In genomic region chr11:63620928-63621539, GRCh38 we compare ENCODE assay signal across 19 cellular contexts. TPM values are rescaled to one million over a fixed set of nuclear protein-coding genes. Genes with fewer than 3 reads are reported as not detected.
DNase-seq lines count a peak whose midpoint lies in the region; ATAC-seq and TF ChIP-seq lines count a peak whose summit lies in the region.
"Had no signal": no experiment of that assay in that cellular context is flagged by ENCODE, and none has a peak within 500 bp of the region (broad histone marks: within the 10 kb centered on the region; RNA-seq: fewer than 3 reads in every experiment).

No MANE protein-coding gene starts in this region.

- H3K36me3 Mint-ChIP-seq in activated naive CD8-positive, alpha-beta T cell treated with anti-CD3 and anti-CD28 coated beads for 36 hours = no peaks in the 10 kb centered on the region
- H3K36me3 Mint-ChIP-seq in activated naive CD8-positive, alpha-beta T cell treated with anti-CD3 and anti-CD28 coated beads, Interleukin-2, amount 50 U/mL, for 24 hours (ENCODE audit: low read depth) = no peaks in the 10 kb centered on the region
- peaks cover 3% of the 10 kb centered on the region for H3K36me3 Mint-ChIP-seq in central memory CD8-positive, alpha-beta T cell (ENCODE audit: insufficient read depth)
- H3K36me3 Mint-ChIP-seq: activated CD8-positive, alpha-beta memory T cell treated with anti-CD3 and anti-CD28 coated beads, Interleukin-2, amount 10 ng/mL, durations not matched to agents 7 days and 5 days; mesothelial cell of epicardium had no signal

- no peak overlapping the region for H3K4me3 Mint-ChIP-seq in activated naive CD8-positive, alpha-beta T cell treated with anti-CD3 and anti-CD28 coated beads for 36 hours
- H3K4me3 Mint-ChIP-seq in activated naive CD8-positive, alpha-beta T cell treated with anti-CD3 and anti-CD28 coated beads, Interleukin-2, amount 50 U/mL, for 24 hours = no peak overlapping the region
- no peak overlapping the region for H3K4me3 Mint-ChIP-seq in central memory CD8-positive, alpha-beta T cell
- H3K4me3 Mint-ChIP-seq: activated B cell treated with CpG ODN at 0.5 μM for 24 hours; activated CD8-positive, alpha-beta memory T cell treated with anti-CD3 and anti-CD28 coated beads, Interleukin-2, amount 10 ng/mL, durations not matched to agents 7 days and 5 days; endodermal cell; mesothelial cell of epicardium had no signal

- no peak for TF ChIP-seq POLR2A in NB4 (IDR thresholded peaks at IDR 0.05; ENCODE audit: extremely low read depth, insufficient read length)

- H3K4me1 Mint-ChIP-seq in activated naive CD8-positive, alpha-beta T cell treated with anti-CD3 and anti-CD28 coated beads for 36 hours = peaks cover 7% of the 10 kb centered on the region
- peaks cover 4% of the 10 kb centered on the region for H3K4me1 Mint-ChIP-seq in activated naive CD8-positive, alpha-beta T cell treated with anti-CD3 and anti-CD28 coated beads, Interleukin-2, amount 50 U/mL, for 24 hours
- peaks cover 10% of the 10 kb centered on the region for H3K4me1 Mint-ChIP-seq in central memory CD8-positive, alpha-beta T cell

- peak overlapping the region; percentile 65 for H3K27ac Mint-ChIP-seq in activated naive CD8-positive, alpha-beta T cell treated with anti-CD3 and anti-CD28 coated beads for 36 hours
- H3K27ac Mint-ChIP-seq in activated naive CD8-positive, alpha-beta T cell treated with anti-CD3 and anti-CD28 coated beads, Interleukin-2, amount 50 U/mL, for 24 hours = no peak overlapping the region
- peak overlapping the region; percentile 68 for H3K27ac Mint-ChIP-seq in central memory CD8-positive, alpha-beta T cell (ENCODE audit: low read depth)
- H3K27ac Mint-ChIP-seq: activated B cell treated with CpG ODN at 0.5 μM for 24 hours; activated CD8-positive, alpha-beta memory T cell treated with anti-CD3 and anti-CD28 coated beads, Interleukin-2, amount 10 ng/mL, durations not matched to agents 7 days and 5 days; endodermal cell; mesothelial cell of epicardium had no signal

- H3K27me3 Mint-ChIP-seq in activated naive CD8-positive, alpha-beta T cell treated with anti-CD3 and anti-CD28 coated beads for 36 hours = no peaks in the 10 kb centered on the region
- H3K27me3 Mint-ChIP-seq in activated naive CD8-positive, alpha-beta T cell treated with anti-CD3 and anti-CD28 coated beads, Interleukin-2, amount 50 U/mL, for 24 hours = no peaks in the 10 kb centered on the region
- no peaks in the 10 kb centered on the region for H3K27me3 Mint-ChIP-seq in central memory CD8-positive, alpha-beta T cell

- TF ChIP-seq CTCF in NB4 (IDR thresholded peaks at IDR 0.05; ENCODE audit: low read depth, low read length) = no peak

- H3K27ac ChIP-seq in caudate nucleus (ENCODE audit: low read depth, low read length) = no peak overlapping the region

- no peaks in the 10 kb centered on the region for H3K9me3 Mint-ChIP-seq in activated naive CD8-positive, alpha-beta T cell treated with anti-CD3 and anti-CD28 coated beads for 36 hours
- no peaks in the 10 kb centered on the region for H3K9me3 Mint-ChIP-seq in activated naive CD8-positive, alpha-beta T cell treated with anti-CD3 and anti-CD28 coated beads, Interleukin-2, amount 50 U/mL, for 24 hours
- H3K9me3 Mint-ChIP-seq in central memory CD8-positive, alpha-beta T cell = no peaks in the 10 kb centered on the region
- H3K9me3 Mint-ChIP-seq: activated B cell treated with CpG ODN at 0.5 μM for 24 hours, endodermal cell, mesothelial cell of epicardium had no signal

- H3K4me3 ChIP-seq in NB4 (ENCODE audit: low read depth, low read length) = no peak overlapping the region
- H3K4me3 ChIP-seq: breast epithelium had no signal

- no peak for DNase-seq in activated naive CD8-positive, alpha-beta T cell treated with anti-CD3 and anti-CD28 coated beads for 36 hours
- DNase-seq in activated naive CD8-positive, alpha-beta T cell treated with anti-CD3 and anti-CD28 coated beads, Interleukin-2, amount 50 U/mL, for 24 hours = no peak
- DNase-seq in NB4 (ENCODE audit: low read depth) (peak; percentile 84), sciatic nerve (ENCODE audit: low spot score) (no peak), left colon (no peak), caudate nucleus (lab: John Stamatoyannopoulos, UW) (no peak)
- DNase-seq in central memory CD8-positive, alpha-beta T cell (ENCODE audit: low spot score in 2 of 2) = no peak
- DNase-seq: activated B cell treated with CpG ODN at 0.5 μM for 24 hours; activated CD8-positive, alpha-beta memory T cell treated with anti-CD3 and anti-CD28 coated beads, Interleukin-2, amount 10 ng/mL, durations not matched to agents 7 days and 5 days; activated naive CD4-positive, alpha-beta T cell treated with anti-CD3 and anti-CD28 coated beads, Interleukin-2, amount 50 U/mL, for 16 hours; endodermal cell; HCEC 1CT; NK-92 treated with Interleukin-12 subunit alpha and Interleukin-12 subunit beta, amount 100 ng/mL, for 24 hours; small intestine; stimulated activated naive CD4-positive, alpha-beta T cell had no signal

- intact Hi-C loops in sciatic nerve (cut with DNase I) = no loop called here
- intact Hi-C loops in left colon (cut with DNase I, micrococcal nuclease) = no loop called here

- no peak for ATAC-seq in activated naive CD8-positive, alpha-beta T cell treated with anti-CD3 and anti-CD28 coated beads, Interleukin-2, amount 50 U/mL, for 24 hours
- ATAC-seq in central memory CD8-positive, alpha-beta T cell (replicated peaks; ENCODE audit: extremely low read depth, poor library complexity, severe bottlenecking) = peak; percentile 46
- ATAC-seq in sciatic nerve (peak; percentile 59), HG03095 (IDR thresholded peaks at IDR 0.05; ENCODE audit: unreplicated experiment) (no peak), left colon (no peak)
- ATAC-seq: activated CD8-positive, alpha-beta memory T cell treated with anti-CD3 and anti-CD28 coated beads, Interleukin-2, amount 10 ng/mL, durations not matched to agents 7 days and 5 days had no signal

RNA-seq across cellular contexts. Expression of gene PLAAT3, which starts 6.8 kb away (rescaled TPM):
- 1 to 10 TPM; 6.0 to 6.5 TPM for total RNA-seq in activated naive CD8-positive, alpha-beta T cell treated with anti-CD3 and anti-CD28 coated beads for 36 hours
- 158 TPM for total RNA-seq in sciatic nerve
- 1 to 10 TPM; 5.9 to 6.6 TPM for total RNA-seq in left colon

RNA-seq across cellular contexts. Expression of gene ATL3, which starts 50.1 kb away (rescaled TPM):
- total RNA-seq in activated naive CD8-positive, alpha-beta T cell treated with anti-CD3 and anti-CD28 coated beads for 36 hours = 10 to 100 TPM; 20.9 to 23.2 TPM
- total RNA-seq in sciatic nerve (89.3 TPM), left colon (10 to 100 TPM; 54.5 to 56.6 TPM)

RNA-seq across cellular contexts. Expression of gene PLAAT2, which starts 57.9 kb away (rescaled TPM):
- total RNA-seq in activated naive CD8-positive, alpha-beta T cell treated with anti-CD3 and anti-CD28 coated beads for 36 hours = 1 to 10 TPM in 1 of 2 experiments, under 1 TPM in 1; 0.52 to 1.0 TPM
- total RNA-seq in sciatic nerve (not detected), left colon (10 to 100 TPM in 1 of 2 donors, 1 to 10 TPM in 1; 3.8 to 53.6 TPM)
- total RNA-seq: activated B cell treated with CpG ODN at 0.5 μM for 24 hours, endodermal cell, mesothelial cell of epicardium, osteoblast had no signal

Comparison
In these comparisons a context has a peak if more than half of its experiments do, and no peak if none do; other contexts are left out.
1. ATAC-seq: peak in central memory CD8-positive, alpha-beta T cell (single experiment) and sciatic nerve (single experiment); none in activated naive CD8-positive, alpha-beta T cell treated with anti-CD3 and anti-CD28 coated beads, Interleukin-2, amount 50 U/mL, for 24 hours (single experiment), HG03095 (single experiment) and left colon (single experiment).
2. RNA of gene PLAAT3, which starts 6.8 kb away (total RNA-seq): 158 TPM in sciatic nerve (single experiment); 5.9 to 6.6 TPM in left colon and 6.0 to 6.5 TPM in activated naive CD8-positive, alpha-beta T cell treated with anti-CD3 and anti-CD28 coated beads for 36 hours; every median in the first group is over 10 times any median in the second.